In the genomic region with DNA sequence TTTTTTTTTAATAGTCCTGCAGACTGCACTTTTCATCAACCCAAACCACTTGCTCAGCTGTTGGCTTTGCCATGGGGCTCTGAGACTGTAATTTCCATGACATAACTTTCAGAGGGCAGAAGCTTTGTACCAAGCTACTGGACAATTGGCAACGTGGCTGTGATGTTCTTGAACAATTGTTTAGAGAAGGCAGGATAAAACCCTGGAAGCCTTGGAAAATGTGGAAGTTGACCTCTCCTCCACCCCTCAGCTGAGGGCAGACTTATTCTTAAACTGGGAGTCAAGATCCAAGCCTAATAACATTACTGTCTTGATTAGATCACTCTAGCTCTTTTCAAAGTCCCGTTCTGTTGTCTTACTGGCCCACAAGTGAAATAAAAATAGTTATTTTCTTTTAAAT, we compare ENCODE assay signal across 10 cellular contexts. TPM values are rescaled to one million over a fixed set of nuclear protein-coding genes. Genes with fewer than 3 reads are reported as not detected.
"Had no signal": no experiment of that assay in that cellular context is flagged by ENCODE, and none has a peak within 500 bp of the region (broad histone marks: within the 10 kb centered on the region; RNA-seq: fewer than 3 reads in every experiment).

No MANE protein-coding gene starts in this region.

- H2AFZ ChIP-seq: GM23248 had no signal

- H3K4me1 ChIP-seq: HAP-1 had no signal

- H3K4me3 ChIP-seq: GM23248, HAP-1, K562 had no signal

- H3K27ac Mint-ChIP-seq: HFFc6 had no signal

- H3K4me3 Mint-ChIP-seq: HFFc6 had no signal

- ATAC-seq: HCT116, K562 had no signal

- DNase-seq: GM23248, GOT3, H7 had no signal

- H3K9ac ChIP-seq: GM23248 had no signal

- H3K9me3 ChIP-seq: HAP-1 had no signal

- H3K36me3 ChIP-seq: HAP-1 had no signal

- H3K27ac ChIP-seq: GM23248 had no signal

RNA-seq across cellular contexts. Expression of gene OR4E1, which starts 2.2 kb away (rescaled TPM):
- total RNA-seq: GM23248, H4, H7, HFFc6, HT-29, IMR-90, K562 had no signal
- polyA plus RNA-seq: GM23248, IMR-90, K562 had no signal

RNA-seq across cellular contexts. Expression of gene OR4E2, which starts 17.7 kb away (rescaled TPM):
- total RNA-seq: GM23248, H4, H7, HFFc6, HT-29, IMR-90, K562 had no signal
- polyA plus RNA-seq: GM23248, IMR-90, K562 had no signal

RNA-seq across cellular contexts. Expression of gene OR10G2, which starts 36.6 kb away (rescaled TPM):
- total RNA-seq: GM23248, H4, H7, HFFc6, HT-29, IMR-90, K562 had no signal
- polyA plus RNA-seq: GM23248, IMR-90, K562 had no signal
